Comparison of ENCODE assay signal across 29 cellular contexts in genomic region chr7:124912972-124913371, GRCh38.
"Had no signal": no experiment of that assay in that cellular context is flagged by ENCODE, and none has a peak within 500 bp of the region (broad histone marks: within the 10 kb centered on the region; RNA-seq: fewer than 3 reads in every experiment).

No MANE protein-coding gene starts in this region.

- FAIRE-seq: urothelium cell line had no signal

- H3K4me1 ChIP-seq: suprapubic skin, thyroid gland, transverse colon, upper lobe of left lung, upper lobe of right lung, uterus, vagina had no signal

- H3K4me3 ChIP-seq: stomach, suprapubic skin, testis, thoracic aorta, thyroid gland, tibial artery, tibial nerve, transverse colon, upper lobe of left lung, upper lobe of right lung, uterus, vagina had no signal

- H3K9me3 Mint-ChIP-seq: stimulated activated effector memory CD8-positive, alpha-beta T cell treated with anti-CD3 and anti-CD28 coated beads, Interleukin-12 subunit alpha, Interleukin-12 subunit beta, amount 100 ng/mL, for 72 hours; stimulated activated memory B cell treated with anti-CD40 and anti-IgM and Interleukin-4, amounts not matched to agents 10 μg/mL and 1 μg/mL and 100 μg/mL, for 72 hours; stimulated activated naive B cell treated with anti-CD40 and anti-IgM and Interleukin-4, amounts not matched to agents 10 μg/mL and 1 μg/mL and 100 μg/mL, for 72 hours; stimulated activated naive CD8-positive, alpha-beta T cell treated with anti-CD3 and anti-CD28 coated beads, Interleukin-15, amount 100 ng/mL, for 72 hours; stimulated activated naive CD8-positive, alpha-beta T cell treated with anti-CD3 and anti-CD28 coated beads, Interleukin-15, Interleukin-2, amounts not matched to agents 100 ng/mL and 50 ng/mL, for 24 hours; type B pancreatic cell had no signal

- H3K27me3 ChIP-seq: stomach, suprapubic skin, testis, thyroid gland, tibial artery, tibial nerve, transverse colon, upper lobe of left lung, upper lobe of right lung, uterus, vagina had no signal

- H3K27ac ChIP-seq: stomach, suprapubic skin, testis, thoracic aorta, thyroid gland, tibial artery, tibial nerve, transverse colon, upper lobe of left lung, upper lobe of right lung, uterus, vagina had no signal

- DNase-seq: stimulated activated CD4-positive, alpha-beta T cell treated with anti-CD3 and anti-CD28 coated beads, Interleukin-2, amount 100 ng/mL, for 48 hours; stimulated activated CD4-positive, alpha-beta T cell treated with anti-CD3 and anti-CD28 coated beads, Interleukin-4, amount 100 ng/mL, for 1 hour; stimulated activated CD4-positive, alpha-beta T cell treated with anti-CD3 and anti-CD28 coated beads, Interleukin-4, amount 100 ng/mL, for 24 hours; stimulated activated CD4-positive, alpha-beta T cell treated with anti-CD3 and anti-CD28 coated beads, Interleukin-4, amount 100 ng/mL, for 4 hours; stimulated activated CD8-positive, alpha-beta memory T cell treated with anti-CD3 and anti-CD28 coated beads, Interleukin-4, amount 100 ng/mL, for 48 hours; stimulated activated naive B cell treated with anti-CD40 and anti-IgM and Interleukin-4, amounts not matched to agents 10 μg/mL and 1 μg/mL and 100 μg/mL, for 72 hours; stimulated activated naive CD4-positive, alpha-beta T cell; stimulated activated naive CD4-positive, alpha-beta T cell treated with Interleukin-2 at 50 U/mL for 16 hours; stimulated activated naive CD8-positive, alpha-beta T cell treated with anti-CD3 and anti-CD28 coated beads, Interleukin-15, amount 100 ng/mL, for 72 hours; stimulated activated naive CD8-positive, alpha-beta T cell treated with anti-CD3 and anti-CD28 coated beads, Interleukin-15, Interleukin-2, amounts not matched to agents 100 U/mL and 50 U/mL, for 24 hours; stomach; substantia nigra; testis; thyroid gland; tibial artery; transverse colon; trophoblast cell; upper lobe of left lung; upper lobe of right lung; uterus had no signal

- ATAC-seq: stimulated activated effector memory CD8-positive, alpha-beta T cell treated with anti-CD3 and anti-CD28 coated beads, Interleukin-12 subunit alpha, Interleukin-12 subunit beta, amount 100 ng/mL, for 72 hours; stimulated activated memory B cell treated with anti-CD40 and anti-IgM and Interleukin-4, amounts not matched to agents 10 μg/mL and 1 μg/mL and 100 μg/mL, for 72 hours; stimulated activated naive B cell treated with anti-CD40 and anti-IgM and Interleukin-4, amounts not matched to agents 10 μg/mL and 1 μg/mL and 100 μg/mL, for 72 hours; stimulated activated naive CD8-positive, alpha-beta T cell treated with anti-CD3 and anti-CD28 coated beads, Interleukin-15, amount 100 ng/mL, for 72 hours; stimulated activated naive CD8-positive, alpha-beta T cell treated with anti-CD3 and anti-CD28 coated beads, Interleukin-15, Interleukin-2, amounts not matched to agents 100 U/mL and 50 U/mL, for 24 hours; upper lobe of right lung had no signal

- H3K4me3 Mint-ChIP-seq: stimulated activated effector memory CD8-positive, alpha-beta T cell treated with anti-CD3 and anti-CD28 coated beads, Interleukin-12 subunit alpha, Interleukin-12 subunit beta, amount 100 ng/mL, for 72 hours; stimulated activated memory B cell treated with anti-CD40 and anti-IgM and Interleukin-4, amounts not matched to agents 10 μg/mL and 1 μg/mL and 100 μg/mL, for 72 hours; stimulated activated naive B cell treated with anti-CD40 and anti-IgM and Interleukin-4, amounts not matched to agents 10 μg/mL and 1 μg/mL and 100 μg/mL, for 72 hours; stimulated activated naive CD8-positive, alpha-beta T cell treated with anti-CD3 and anti-CD28 coated beads, Interleukin-15, amount 100 ng/mL, for 72 hours; stimulated activated naive CD8-positive, alpha-beta T cell treated with anti-CD3 and anti-CD28 coated beads, Interleukin-15, Interleukin-2, amounts not matched to agents 100 ng/mL and 50 ng/mL, for 24 hours; type B pancreatic cell had no signal

- H3K36me3 ChIP-seq: thoracic aorta, thyroid gland, uterus had no signal

- H3K27ac Mint-ChIP-seq: stimulated activated effector memory CD8-positive, alpha-beta T cell treated with anti-CD3 and anti-CD28 coated beads, Interleukin-12 subunit alpha, Interleukin-12 subunit beta, amount 100 ng/mL, for 72 hours; stimulated activated memory B cell treated with anti-CD40 and anti-IgM and Interleukin-4, amounts not matched to agents 10 μg/mL and 1 μg/mL and 100 μg/mL, for 72 hours; stimulated activated naive B cell treated with anti-CD40 and anti-IgM and Interleukin-4, amounts not matched to agents 10 μg/mL and 1 μg/mL and 100 μg/mL, for 72 hours; stimulated activated naive CD8-positive, alpha-beta T cell treated with anti-CD3 and anti-CD28 coated beads, Interleukin-15, amount 100 ng/mL, for 72 hours; stimulated activated naive CD8-positive, alpha-beta T cell treated with anti-CD3 and anti-CD28 coated beads, Interleukin-15, Interleukin-2, amounts not matched to agents 100 ng/mL and 50 ng/mL, for 24 hours; type B pancreatic cell had no signal

- H3K9me3 ChIP-seq: stomach, suprapubic skin, testis, thoracic aorta, thyroid gland, tibial artery, tibial nerve, transverse colon, upper lobe of left lung, upper lobe of right lung, uterus, vagina had no signal

- H3K27me3 Mint-ChIP-seq: stimulated activated memory B cell treated with anti-CD40 and anti-IgM and Interleukin-4, amounts not matched to agents 10 μg/mL and 1 μg/mL and 100 μg/mL, for 72 hours; stimulated activated naive B cell treated with anti-CD40 and anti-IgM and Interleukin-4, amounts not matched to agents 10 μg/mL and 1 μg/mL and 100 μg/mL, for 72 hours; stimulated activated naive CD8-positive, alpha-beta T cell treated with anti-CD3 and anti-CD28 coated beads, Interleukin-15, amount 100 ng/mL, for 72 hours; stimulated activated naive CD8-positive, alpha-beta T cell treated with anti-CD3 and anti-CD28 coated beads, Interleukin-15, Interleukin-2, amounts not matched to agents 100 ng/mL and 50 ng/mL, for 24 hours; type B pancreatic cell had no signal
